In the genomic region with DNA sequence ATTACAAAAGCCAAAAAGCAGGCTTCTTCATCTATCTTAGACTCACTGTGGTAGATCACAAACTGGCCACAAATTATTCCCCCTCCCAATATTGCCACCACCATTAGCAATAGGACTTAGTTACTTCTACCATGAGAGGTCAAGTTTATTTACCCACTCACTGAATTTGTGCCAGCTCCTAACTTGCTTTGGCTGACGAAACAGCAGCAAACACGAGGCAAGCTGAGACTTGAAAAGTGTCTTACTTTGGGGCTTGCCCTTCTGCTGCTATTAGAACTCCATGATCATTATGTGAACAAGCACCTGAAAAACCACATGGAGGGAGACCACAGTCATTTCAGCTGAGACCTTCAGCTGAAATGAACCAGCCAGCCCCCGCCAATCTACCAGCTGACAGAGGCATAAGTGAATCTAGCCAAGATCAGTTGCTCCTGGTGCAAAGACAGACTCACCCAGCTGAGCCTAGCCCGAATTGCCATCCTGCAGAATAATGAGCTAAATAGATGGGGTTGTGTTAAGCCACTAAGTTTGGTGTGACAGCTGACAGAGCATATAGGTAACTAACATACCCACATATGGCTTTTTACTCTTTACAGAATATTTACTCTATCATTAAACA, we compare ENCODE assay signal across 26 cellular contexts. TPM values are rescaled to one million over a fixed set of nuclear protein-coding genes. Genes with fewer than 3 reads are reported as not detected.
DNase-seq lines count a peak whose midpoint lies in the region; ATAC-seq, FAIRE-seq and TF ChIP-seq lines count a peak whose summit lies in the region.
"Had no signal": no experiment of that assay in that cellular context is flagged by ENCODE, and none has a peak within 500 bp of the region (broad histone marks: within the 10 kb centered on the region; RNA-seq: fewer than 3 reads in every experiment).

No MANE protein-coding gene starts in this region.

- H3K14ac ChIP-seq in H1 (ENCODE audit: insufficient read length), result no peak overlapping the region

- 76% methylated on average over 4 of the region's 4 CpGs; no CpG with 5 or more reads in 1 of the 2 experiments for WGBS in H1 (ENCODE audit: extremely low coverage in 1 of 2, insufficient coverage in 1 of 2, insufficient read length in 1 of 2, insufficient replicate concordance in 2 of 2, low coverage in 1 of 2, low lambda C conversion rate in 2 of 2, missing lambda C conversion rate in 1 of 2), 2 experiments

- no peak overlapping the region for H3K18ac ChIP-seq in H1 (ENCODE audit: extremely low read depth, low read length)

- no peak for FAIRE-seq in H1 (lab: Jason Lieb, UNC)

- H3K4me3 ChIP-seq in H1 (ENCODE audit: extremely low read depth in 1 of 4, insufficient read depth in 2 of 4, low read depth in 3 of 4, low read length in 4 of 4) (no peak overlapping the region), upper lobe of right lung (no peak overlapping the region)
- H3K4me3 ChIP-seq: GM23248, hepatocyte, psoas muscle, SJCRH30, suprapubic skin had no signal

- H3K23ac ChIP-seq in H1 (ENCODE audit: insufficient read length), result no peak overlapping the region

- H2BK20ac ChIP-seq in H1 (ENCODE audit: low read length), result no peak overlapping the region

- H2BK5ac ChIP-seq in H1 (ENCODE audit: low read depth, low read length), result no peak overlapping the region

- TF ChIP-seq CTCF in H1 (IDR thresholded peaks at IDR 0.05; ENCODE audit: control extremely low read depth in 1 of 3, insufficient read depth in 1 of 3, low read depth in 1 of 3, low read length in 3 of 3), result no peak
- TF ChIP-seq CTCF in upper lobe of right lung (IDR thresholded peaks at IDR 0.05), result no peak
- no peak for TF ChIP-seq CTCF in GM10248 (IDR thresholded peaks at IDR 0.05; ENCODE audit: control extremely low read depth, extremely low read depth, low read depth, missing control alignments)

- ATAC-seq in upper lobe of right lung, result peak; percentile 48
- ATAC-seq in GM19328 (IDR thresholded peaks at IDR 0.05; ENCODE audit: unreplicated experiment), result no peak
- ATAC-seq: activated T-cell treated with anti-CD3 and anti-CD28 coated beads, Interleukin-2, amount 50 U/mL, for 72 hours; PC-3; psoas muscle; stimulated activated memory B cell treated with anti-CD40 and anti-IgM and Interleukin-4, amounts not matched to agents 10 μg/mL and 1 μg/mL and 100 μg/mL, for 72 hours had no signal

- H2BK12ac ChIP-seq in H1 (ENCODE audit: low read depth, low read length), result no peak overlapping the region

- no peak overlapping the region for H4K5ac ChIP-seq in H1 (ENCODE audit: insufficient read length, low read depth, low read length)

- H3K23me2 ChIP-seq in H1 (ENCODE audit: low read depth, low read length), result no peaks in the 10 kb centered on the region

- no peak overlapping the region for H4K91ac ChIP-seq in H1 (replicated peaks; ENCODE audit: insufficient read length, low read length)

- peak overlapping the region; percentile 14; the same call in 1 of the 2 replicates for H4K8ac ChIP-seq in H1 (ENCODE audit: extremely low read depth, insufficient read depth, low read length)

- CTCF ChIA-PET in H1 (lab: Charles Lee; ENCODE audit: partially characterized antibody) (no interaction called here), GM10248 (lab: Yijun Ruan, JAX) (no interaction called here)

- DNase-seq in DMS153 (lab: John Stamatoyannopoulos, UW) (peak; percentile 40), DMS153 treated with DMSO at 0.1 percent for 48 hours (lab: John Stamatoyannopoulos, UW; ENCODE audit: unreplicated experiment) (no peak), NCI-H2196 (lab: John Stamatoyannopoulos, UW; ENCODE audit: unreplicated experiment) (peak; percentile 38), H1 (ENCODE audit: low read depth in 1 of 2, low spot score in 2 of 2) (no peak), upper lobe of right lung (no peak), GM10248 (ENCODE audit: extremely low spot score) (no peak), kidney tubule cell (ENCODE audit: low spot score) (no peak)
- DNase-seq: activated CD4-positive, alpha-beta T cell treated with anti-CD3 and anti-CD28 coated beads for 4 hours; activated naive CD4-positive, alpha-beta T cell treated with anti-CD3 and anti-CD28 coated beads, Interleukin-2, amount 50 U/mL, for 16 hours; activated T-cell treated with anti-CD3 and anti-CD28 coated beads, Interleukin-2, amount 50 U/mL, for 72 hours; aorta; cerebellar nuclear complex; erythroblast; foreskin melanocyte; GM23248; immature natural killer cell; NCI-H1092; PC-3; psoas muscle; T-helper 1 cell had no signal

- H2AFZ ChIP-seq in H1 (ENCODE audit: low read length), result no peak overlapping the region
- H2AFZ ChIP-seq: GM23248, hepatocyte had no signal

- no peaks in the 10 kb centered on the region for H3K27me3 ChIP-seq in H1 (replicated peaks in 1 of 4; ENCODE audit: control insufficient read depth in 3 of 4, extremely low read depth in 1 of 4, insufficient read depth in 3 of 4, low read length in 3 of 4)
- no peaks in the 10 kb centered on the region for H3K27me3 ChIP-seq in upper lobe of right lung
- H3K27me3 ChIP-seq: hepatocyte, SJCRH30, suprapubic skin had no signal

- no peaks in the 10 kb centered on the region for H3K79me1 ChIP-seq in H1 (ENCODE audit: low read depth, low read length)

- H3K4ac ChIP-seq in H1 (replicated peaks; ENCODE audit: insufficient read length, low read depth, low read length), result no peak overlapping the region

- TF ChIP-seq POLR2A in H1 (IDR thresholded peaks at IDR 0.05; ENCODE audit: control extremely low read depth in 1 of 2, low read depth in 2 of 2, low read length in 2 of 2), result no peak

- H2AK5ac ChIP-seq in H1 (ENCODE audit: low read depth, low read length), result no peak overlapping the region

- POLR2A ChIA-PET in H1 (lab: Charles Lee; ENCODE audit: partially characterized antibody) (no interaction called here), GM10248 (lab: Yijun Ruan, JAX) (no interaction called here)

- H2BK120ac ChIP-seq in H1 (replicated peaks; ENCODE audit: low read depth, low read length), result no peak overlapping the region

- intact Hi-C loops in upper lobe of right lung (cut with DNase I), result no loop called here

- H4K20me1 ChIP-seq in H1 (replicated peaks in 1 of 2; ENCODE audit: control insufficient read depth in 1 of 2, insufficient read depth in 2 of 2, low read length in 2 of 2), result no peaks in the 10 kb centered on the region

- no peak for TF ChIP-seq RAD21 in H1 (IDR thresholded peaks at IDR 0.05 in 1 of 2, conservative IDR thresholded peaks at IDR 0.05 in 1 of 2; ENCODE audit: low read depth in 2 of 2, low read length in 2 of 2)

- H3K27ac ChIP-seq in H1 (ENCODE audit: low read depth, low read length) (no peak overlapping the region), upper lobe of right lung (no peak overlapping the region)
- H3K27ac ChIP-seq: 22Rv1, GM23248, hepatocyte, psoas muscle, SJCRH30, suprapubic skin had no signal

- H3K9me3 ChIP-seq in H1 (ENCODE audit: insufficient read depth in 2 of 2, low read depth in 1 of 2, low read length in 1 of 2) (no peaks in the 10 kb centered on the region), upper lobe of right lung (no peaks in the 10 kb centered on the region)
- H3K9me3 ChIP-seq: psoas muscle, SJCRH30, suprapubic skin had no signal

- no peak overlapping the region for H2BK15ac ChIP-seq in H1 (ENCODE audit: low read length)

- no peak overlapping the region for H3K9ac ChIP-seq in H1 (replicated peaks in 1 of 4; ENCODE audit: extremely low read depth in 1 of 4, low read depth in 3 of 4, low read length in 3 of 4)
- H3K9ac ChIP-seq: GM23248 had no signal

- no peak overlapping the region for H3K4me2 ChIP-seq in H1 (ENCODE audit: insufficient read depth in 1 of 2, low read depth in 2 of 2, low read length in 2 of 2)
- H3K4me2 ChIP-seq: hepatocyte had no signal

- peaks cover 0 to 17% of the 10 kb centered on the region in 2 experiments; a peak in 2 of 4 replicates for H3K79me2 ChIP-seq in H1 (ENCODE audit: control insufficient read depth in 1 of 2, insufficient read depth in 2 of 2, low read length in 2 of 2)

- H3K36me3 ChIP-seq in H1 (ENCODE audit: control insufficient read depth in 2 of 4, insufficient read depth in 4 of 4, low read length in 3 of 4), result peaks cover 0 to 6% (median 3%) of the 10 kb centered on the region in 4 experiments; a peak in 5 of 8 replicates
- H3K36me3 ChIP-seq in upper lobe of right lung, result no peaks in the 10 kb centered on the region

- no peak overlapping the region for H3K56ac ChIP-seq in H1 (replicated peaks; ENCODE audit: insufficient read length, low read depth, low read length)

- no peak for TF ChIP-seq EP300 in H1 (IDR thresholded peaks at IDR 0.05; ENCODE audit: borderline replicate concordance in 1 of 2, low read depth in 2 of 2, low read length in 2 of 2)

- H3K4me1 ChIP-seq in H1 (replicated peaks in 1 of 4; ENCODE audit: control insufficient read depth in 3 of 4, insufficient read depth in 4 of 4, low read length in 3 of 4) (peaks cover 0 to 2% (median 0%) of the 10 kb centered on the region in 4 experiments; a peak in 3 of 7 replicates), upper lobe of right lung (no peaks in the 10 kb centered on the region)
- H3K4me1 ChIP-seq: psoas muscle, SJCRH30 had no signal

TF ChIP-seq in H1, 55 proteins besides CTCF, POLR2A, EP300 and RAD21 (continues in another document):
- TF ChIP-seq RNF2 (IDR thresholded peaks at IDR 0.05; ENCODE audit: borderline replicate concordance, low read depth, low read length, missing control alignments, poor library complexity, severe bottlenecking) (no peak), E2F6 (IDR thresholded peaks at IDR 0.05) (no peak), ASH2L (IDR thresholded peaks at IDR 0.05; ENCODE audit: low read length) (no peak), JUND (IDR thresholded peaks at IDR 0.05; ENCODE audit: low read length) (no peak), SAP30 (IDR thresholded peaks at IDR 0.05; ENCODE audit: insufficient read depth, insufficient replicate concordance, low read length) (no peak), CEBPB (IDR thresholded peaks at IDR 0.05; ENCODE audit: low read depth, low read length) (no peak), PHF8 (conservative IDR thresholded peaks at IDR 0.05; ENCODE audit: low read depth, low read length) (no peak), CHD1 (IDR thresholded peaks at IDR 0.05; ENCODE audit: low read depth, low read length) (no peak)

RNA-seq across cellular contexts. Expression of gene WDR41, which starts 5.7 kb away (rescaled TPM):
- 43.0 and 44.9 TPM in 2 replicates for total RNA-seq in H1 (2021; fragmentation: NEBNext Ultra II Directional; extraction: Animal tissue kit (Norgen Biotek cat#: 25700))
- polyA plus RNA-seq in H1 (2011; rRNA removed), result 11.4 and 16.4 TPM in 2 replicates
- polyA plus RNA-seq in H1 (2011; cell fraction: cytosol; rRNA removed), result 28.8 TPM
- 21.2 TPM for polyA plus RNA-seq in H1 (2011; cell fraction: nucleus; rRNA removed)
- polyA plus RNA-seq in H1 (2012, experiment 1 of 2), result 29.4 to 37.7 TPM (median 31.8 TPM) in 4 replicates
- polyA plus RNA-seq in H1 (2012, experiment 2 of 2), result 4.7 TPM
- polyA plus RNA-seq in H1 (2013, experiment 1 of 2), result 19.8 TPM
- polyA plus RNA-seq in H1 (2013, experiment 2 of 2), result 20.6 TPM
- 49.3 and 53.7 TPM in 2 replicates for polyA minus RNA-seq in H1 (2011; rRNA and poly(A)+ RNA removed)
- polyA minus RNA-seq in H1 (2011; cell fraction: cytosol; rRNA and poly(A)+ RNA removed), result 21.2 TPM
- polyA minus RNA-seq in H1 (2011; cell fraction: nucleus; rRNA and poly(A)+ RNA removed), result 28.0 TPM
- 35.7 TPM for total RNA-seq in upper lobe of right lung

Comparison
In these comparisons a context has a peak if more than half of its experiments do, and no peak if none do; other contexts are left out.
1. DNase-seq: peak in DMS153 (single experiment) and NCI-H2196 (single experiment); none in DMS153 treated with DMSO at 0.1 percent for 48 hours (single experiment), H1 (0 of 2), upper lobe of right lung (single experiment), GM10248 (single experiment) and kidney tubule cell (single experiment).